In the genomic region with DNA sequence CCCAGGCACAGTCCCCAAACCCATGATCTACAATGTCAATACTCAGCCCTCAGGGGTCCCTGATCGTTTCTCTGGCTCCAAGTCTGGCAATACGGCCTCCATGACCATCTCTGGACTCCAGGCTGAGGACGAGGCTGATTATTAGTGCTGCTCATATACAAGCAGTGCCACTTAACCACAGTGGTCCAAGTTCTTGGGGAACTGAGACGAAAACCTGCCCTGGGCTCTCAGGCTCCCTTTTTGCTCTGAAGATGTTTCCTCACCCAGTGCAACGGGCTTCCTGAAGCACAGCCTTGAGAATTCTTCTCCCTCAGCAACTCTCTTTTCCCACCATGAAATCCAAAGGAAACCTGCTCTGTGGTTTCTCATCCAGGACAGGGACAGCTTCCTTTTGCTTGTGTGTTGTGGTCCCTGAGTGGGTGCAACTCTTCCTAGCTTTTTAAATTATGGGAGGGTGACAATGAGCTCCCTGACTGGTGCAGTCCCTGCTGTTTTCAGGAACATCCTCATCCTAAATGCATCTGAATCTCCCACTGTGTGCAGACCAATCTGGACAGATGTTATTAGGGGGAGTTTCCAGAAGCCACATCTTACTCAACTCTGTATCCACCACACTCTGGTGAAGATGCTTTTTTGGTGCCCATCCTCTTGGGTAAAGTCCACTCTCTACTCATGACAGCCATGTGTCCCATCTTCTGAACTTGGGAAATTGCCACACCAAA, we compare ENCODE assay signal across 17 cellular contexts. TPM values are rescaled to one million over a fixed set of nuclear protein-coding genes. Genes with fewer than 3 reads are reported as not detected.
DNase-seq lines count a peak whose midpoint lies in the region; ATAC-seq, FAIRE-seq and TF ChIP-seq lines count a peak whose summit lies in the region.
"Had no signal": no experiment of that assay in that cellular context is flagged by ENCODE, and none has a peak within 500 bp of the region (broad histone marks: within the 10 kb centered on the region; RNA-seq: fewer than 3 reads in every experiment).

No MANE protein-coding gene starts in this region.

- no peaks in the 10 kb centered on the region for H3K9me3 Mint-ChIP-seq in immature natural killer cell
- no peaks in the 10 kb centered on the region for H3K9me3 Mint-ChIP-seq in activated T-helper 1 cell treated with anti-CD3 and anti-CD28 coated beads, Interleukin-12 subunit alpha, Interleukin-12 subunit beta, Interleukin-2, Interleukin-4 antibody, amounts not matched to agents 30 ng/mL and 10 ng/mL and 1 ng/mL, durations not matched to agents 14 hours and 24 hours and 36 hours

- H3K4me3 Mint-ChIP-seq in immature natural killer cell = peak overlapping the region in 2 of 5 donors; percentile 5 to 13
- H3K4me3 Mint-ChIP-seq in activated T-helper 1 cell treated with anti-CD3 and anti-CD28 coated beads, Interleukin-12 subunit alpha, Interleukin-12 subunit beta, Interleukin-2, Interleukin-4 antibody, amounts not matched to agents 30 ng/mL and 10 ng/mL and 1 ng/mL, durations not matched to agents 14 hours and 24 hours and 36 hours = no peak overlapping the region

- no peak for ATAC-seq in HG03565 (IDR thresholded peaks at IDR 0.05; ENCODE audit: unreplicated experiment)

- peak; percentile 81 for FAIRE-seq in GM12891 (lab: Jason Lieb, UNC)

- H3K36me3 ChIP-seq in OCI-LY1 (ENCODE audit: insufficient read depth, low read length) = peaks cover 92% of the 10 kb centered on the region
- H3K36me3 ChIP-seq: BE2C, HAP-1 had no signal

- no peaks in the 10 kb centered on the region for H3K9me2 ChIP-seq in OCI-LY1 (ENCODE audit: low read depth, low read length)

- peaks cover 70% of the 10 kb centered on the region for H3K4me1 ChIP-seq in OCI-LY1 (ENCODE audit: insufficient read depth, low read length, severe bottlenecking)
- H3K4me1 ChIP-seq: BE2C, HAP-1 had no signal

- H3K9me3 ChIP-seq in OCI-LY1 (ENCODE audit: low read length) = no peaks in the 10 kb centered on the region
- H3K9me3 ChIP-seq: BE2C, HAP-1 had no signal

- peaks cover 0 to 5% (median 0%) of the 10 kb centered on the region in 3 donors for H3K27me3 Mint-ChIP-seq in immature natural killer cell (ENCODE audit: low read depth in 3 of 3)
- H3K27me3 Mint-ChIP-seq in activated T-helper 1 cell treated with anti-CD3 and anti-CD28 coated beads, Interleukin-12 subunit alpha, Interleukin-12 subunit beta, Interleukin-2, Interleukin-4 antibody, amounts not matched to agents 30 ng/mL and 10 ng/mL and 1 ng/mL, durations not matched to agents 14 hours and 24 hours and 36 hours (ENCODE audit: insufficient read depth) = peaks cover 46% of the 10 kb centered on the region

- TF ChIP-seq POLR2A in GM12891 (IDR thresholded peaks at IDR 0.05; ENCODE audit: low read depth, low read length) = no peak

- TF ChIP-seq CTCF in OCI-LY1 (IDR thresholded peaks at IDR 0.05; ENCODE audit: low read length) = no peak

- no peaks in the 10 kb centered on the region for H3K27me3 ChIP-seq in OCI-LY1 (ENCODE audit: insufficient read depth, low read length)

- H2AFZ ChIP-seq in OCI-LY1 (ENCODE audit: low read length) = no peak overlapping the region

- H3K79me2 ChIP-seq in OCI-LY1 (ENCODE audit: insufficient read depth, low read length) = peaks cover 52% of the 10 kb centered on the region

- peak overlapping the region; percentile 85 for H3K4me2 ChIP-seq in OCI-LY1 (ENCODE audit: low read length)

- DNase-seq in GM12891 (ENCODE audit: insufficient read length, low spot score) (no peak), immature natural killer cell (no peak), OCI-M1 (lab: John Stamatoyannopoulos, UW) (no peak), NCI-H510A treated with DMSO at 0.1 percent for 48 hours (lab: John Stamatoyannopoulos, UW) (no peak)
- no peak for DNase-seq in activated T-helper 1 cell treated with anti-CD3 and anti-CD28 coated beads, Interleukin-12 subunit alpha, Interleukin-12 subunit beta, Interleukin-2, Interleukin-4 antibody, amounts not matched to agents 30 ng/mL and 10 ng/mL and 1 ng/mL, durations not matched to agents 14 hours and 24 hours and 36 hours (ENCODE audit: low spot score)
- DNase-seq: BE2C, NCI-H1048, NCI-H1436 treated with DMSO at 0.1 percent for 48 hours, NCI-H2029 treated with DMSO at 0.1 percent for 48 hours, NCI-H2171 treated with DMSO at 0.1 percent for 48 hours, NCI-H774 had no signal

- no peaks in the 10 kb centered on the region for H4K20me1 ChIP-seq in OCI-LY1 (ENCODE audit: insufficient read depth, low read length)

- intact Hi-C loops in activated T-helper 1 cell treated with anti-CD3 and anti-CD28 coated beads, Interleukin-12 subunit alpha, Interleukin-12 subunit beta, Interleukin-2, Interleukin-4 antibody, amounts not matched to agents 30 ng/mL and 10 ng/mL and 1 ng/mL, durations not matched to agents 14 hours and 24 hours and 36 hours (cut with micrococcal nuclease) = no loop called here

- H3K27ac Mint-ChIP-seq in immature natural killer cell = peak overlapping the region in 4 of 6 donors; percentile 20 to 63 (median 52)
- no peak overlapping the region for H3K27ac Mint-ChIP-seq in activated T-helper 1 cell treated with anti-CD3 and anti-CD28 coated beads, Interleukin-12 subunit alpha, Interleukin-12 subunit beta, Interleukin-2, Interleukin-4 antibody, amounts not matched to agents 30 ng/mL and 10 ng/mL and 1 ng/mL, durations not matched to agents 14 hours and 24 hours and 36 hours

- H3F3A ChIP-seq in OCI-LY1 (ENCODE audit: insufficient read depth, low read length) = peaks cover 16% of the 10 kb centered on the region

- peaks cover 28 to 44% of the 10 kb centered on the region in 2 donors for H3K4me1 Mint-ChIP-seq in immature natural killer cell
- H3K4me1 Mint-ChIP-seq in activated T-helper 1 cell treated with anti-CD3 and anti-CD28 coated beads, Interleukin-12 subunit alpha, Interleukin-12 subunit beta, Interleukin-2, Interleukin-4 antibody, amounts not matched to agents 30 ng/mL and 10 ng/mL and 1 ng/mL, durations not matched to agents 14 hours and 24 hours and 36 hours (ENCODE audit: low read depth) = no peaks in the 10 kb centered on the region

- H3K4me3 ChIP-seq in OCI-LY1 (ENCODE audit: low read depth, low read length, poor library complexity, severe bottlenecking) = peak overlapping the region; percentile 95
- H3K4me3 ChIP-seq: HAP-1 had no signal

- peak overlapping the region; percentile 96 for H3K9ac ChIP-seq in OCI-LY1 (ENCODE audit: low read length)

- peaks cover 0 to 3% (median 0%) of the 10 kb centered on the region in 3 donors for H3K36me3 Mint-ChIP-seq in immature natural killer cell
- H3K36me3 Mint-ChIP-seq in activated T-helper 1 cell treated with anti-CD3 and anti-CD28 coated beads, Interleukin-12 subunit alpha, Interleukin-12 subunit beta, Interleukin-2, Interleukin-4 antibody, amounts not matched to agents 30 ng/mL and 10 ng/mL and 1 ng/mL, durations not matched to agents 14 hours and 24 hours and 36 hours (ENCODE audit: low read depth) = no peaks in the 10 kb centered on the region

- H3K27ac ChIP-seq in OCI-LY1 (ENCODE audit: low read depth, low read length, poor library complexity, severe bottlenecking) = peak overlapping the region; percentile 100

TF ChIP-seq in GM12891, 5 proteins besides CTCF, POLR2A, EP300 and RAD21:
- TF ChIP-seq TAF1 (IDR thresholded peaks at IDR 0.05; ENCODE audit: low read depth, low read length) = no peak
- no peak for TF ChIP-seq POLR2AphosphoS5 (IDR thresholded peaks at IDR 0.05; ENCODE audit: low read depth, low read length)
- no peak for TF ChIP-seq PAX5 (IDR thresholded peaks at IDR 0.05; ENCODE audit: insufficient read depth, low read length, severe bottlenecking)
- no peak for TF ChIP-seq POU2F2 (IDR thresholded peaks at IDR 0.05; ENCODE audit: low read depth, low read length)
- TF ChIP-seq SPI1 (IDR thresholded peaks at IDR 0.05; ENCODE audit: low read depth, low read length) = peak; percentile 67

RNA-seq across cellular contexts. Expression of a gene that starts 30.6 kb away (rescaled TPM):
- polyA plus RNA-seq in GM12891 (2012; ENCODE audit: low read depth, missing spikeins) = 28.1 TPM
- under 1 TPM in 2 of 3 donors, not detected in 1; 0.26 to 0.59 TPM for polyA plus RNA-seq in immature natural killer cell
- total RNA-seq in activated T-helper 1 cell treated with anti-CD3 and anti-CD28 coated beads, Interleukin-12 subunit alpha, Interleukin-12 subunit beta, Interleukin-2, Interleukin-4 antibody, amounts not matched to agents 30 ng/mL and 10 ng/mL and 1 ng/mL, durations not matched to agents 14 hours and 24 hours and 36 hours = not detected in 2 replicates
- total RNA-seq: M059J, NCI-H460, SK-MEL-5 had no signal
